In genomic region chr1:118202076-118202608, GRCh38 we compare ENCODE assay signal across 21 cellular contexts. TPM values are rescaled to one million over a fixed set of nuclear protein-coding genes. Genes with fewer than 3 reads are reported as not detected.
A peak's percentile ranks its signal among the peaks of the same experiment; 100 is the strongest.
DNase-seq lines count a peak whose midpoint lies in the region; ATAC-seq, FAIRE-seq and TF ChIP-seq lines count a peak whose summit lies in the region.
"Had no signal": no experiment of that assay in that cellular context is flagged by ENCODE, and none has a peak within 500 bp of the region (broad histone marks: within the 10 kb centered on the region; RNA-seq: fewer than 3 reads in every experiment).

No MANE protein-coding gene starts in this region.

- no peak overlapping the region for H3K4me3 ChIP-seq in GM12878
- H3K4me3 ChIP-seq: BLaER1, MG63, SJCRH30 had no signal

- H2AFZ ChIP-seq in GM12878 (ENCODE audit: control insufficient read depth, low read depth, low read length): no peak overlapping the region

- CTCF ChIA-PET in GM12878 (lab: Yijun Ruan, JAX): no interaction called here

- TF ChIP-seq POLR2A in GM12878 (IDR thresholded peaks at IDR 0.05; ENCODE audit: low read depth, low read length): no peak

- H3K9ac ChIP-seq in GM12878 (ENCODE audit: control insufficient read depth, insufficient read depth, low read length): no peak overlapping the region
- H3K9ac ChIP-seq: BLaER1 had no signal

- intact Hi-C loops in GM12878 (cut with micrococcal nuclease; ENCODE audit: unreplicated experiment): no loop called here
- intact Hi-C loops in Right ventricle myocardium inferior (cut with DNase I): no loop called here

- no peaks in the 10 kb centered on the region for H4K20me1 ChIP-seq in GM12878 (ENCODE audit: control insufficient read depth, insufficient read depth)
- H4K20me1 ChIP-seq: BLaER1 had no signal

- H3K36me3 ChIP-seq in GM12878 (ENCODE audit: control insufficient read depth in 2 of 2, insufficient read depth in 2 of 2, low read length in 1 of 2): no peaks in the 10 kb centered on the region
- H3K36me3 ChIP-seq: BLaER1, MG63, SJCRH30 had no signal

- peaks cover 4% of the 10 kb centered on the region; the same call in 1 of the 2 replicates for H3K4me1 ChIP-seq in GM12878 (ENCODE audit: control insufficient read depth, insufficient read depth, low read length)
- H3K4me1 ChIP-seq: BLaER1 had no signal

- H3K27me3 ChIP-seq in GM12878 (replicated peaks in 1 of 2; ENCODE audit: control insufficient read depth in 2 of 2, insufficient read depth in 2 of 2, low read length in 1 of 2): no peaks in the 10 kb centered on the region
- H3K27me3 ChIP-seq: BLaER1, MG63, SJCRH30 had no signal

- POLR2A ChIA-PET in GM12878 (lab: Charles Lee): no interaction called here

- no peak for TF ChIP-seq RAD21 in GM12878 (IDR thresholded peaks at IDR 0.05; ENCODE audit: insufficient read depth, low read depth, low read length)

- TF ChIP-seq CTCF in GM12878 (IDR thresholded peaks at IDR 0.05 in 2 of 3, conservative IDR thresholded peaks at IDR 0.05 in 1 of 3; ENCODE audit: control insufficient read depth in 2 of 3, extremely low read depth in 1 of 3, insufficient read depth in 1 of 3, low read depth in 3 of 3, low read length in 3 of 3): no peak

- 0% methylated on average over 2 of the region's 2 CpGs for WGBS in GM12878 (ENCODE audit: insufficient coverage, insufficient replicate concordance, low lambda C conversion rate, missing lambda C conversion rate)

- SMC1A ChIA-PET in GM12878 (lab: Charles Lee; ENCODE audit: uncharacterized antibody, unreplicated experiment): no interaction called here

- no peaks in the 10 kb centered on the region for H3K9me3 ChIP-seq in GM12878 (replicated peaks; ENCODE audit: control insufficient read depth, insufficient read depth, low read length)
- H3K9me3 ChIP-seq: BLaER1, MG63, SJCRH30 had no signal

- TF ChIP-seq EP300 in GM12878 (IDR thresholded peaks at IDR 0.05; ENCODE audit: borderline replicate concordance in 1 of 2, control insufficient read depth in 1 of 2, low read depth in 2 of 2, low read length in 2 of 2): no peak

- no TSS peak for BruUV-seq in GM12878 (replicated peaks; lab: Mats Ljungman, UMichigan)

- DNase-seq in GM12878 (ENCODE audit: low read depth, low spot score) (peak; percentile 60), Right ventricle myocardium inferior (ENCODE audit: missing footprints) (no peak), midbrain (lab: John Stamatoyannopoulos, UW) (no peak), left lobe of liver (ENCODE audit: low spot score) (no peak)
- DNase-seq: Calu3; CD4-positive, alpha-beta memory T cell; DMS53; EL; Kasumi-1; MG63; NCI-H1105; NCI-H524 treated with DMSO at 0.1 percent for 48 hours; SJCRH30; T1000 had no signal

- in situ Hi-C loops in GM12878 (cut with MboI): no loop called here

- no peak for FAIRE-seq in GM12878 (lab: Jason Lieb, UNC)
- FAIRE-seq: H1 had no signal

- peak overlapping the region; percentile 48; the same call in 1 of the 2 replicates for H3K4me2 ChIP-seq in GM12878 (ENCODE audit: control insufficient read depth, insufficient read depth)
- H3K4me2 ChIP-seq: BLaER1 had no signal

- H3K79me2 ChIP-seq in GM12878 (ENCODE audit: control insufficient read depth, insufficient read depth, low read length): no peaks in the 10 kb centered on the region

- RAD21 ChIA-PET in GM12878 (lab: Charles Lee; ENCODE audit: unreplicated experiment): interaction anchor here (0.7 kb wide), 1 partner anchor 12 kb away, joined by 3 read pairs; no protein-coding TSS in a partner anchor

- peak overlapping the region; percentile 69 for H3K27ac ChIP-seq in GM12878 (ENCODE audit: control insufficient read depth, insufficient read depth)
- H3K27ac ChIP-seq: BLaER1, SJCRH30 had no signal

- ATAC-seq in GM18519 (IDR thresholded peaks at IDR 0.05; ENCODE audit: low FRiP score, unreplicated experiment) (peak; percentile 36), GM21390 (IDR thresholded peaks at IDR 0.05; ENCODE audit: unreplicated experiment) (peak; percentile 52), HG03280 (IDR thresholded peaks at IDR 0.05; ENCODE audit: unreplicated experiment) (peak; percentile 35), GM12878 (peak; percentile 23; the same call in 2 of the 3 replicates), Right ventricle myocardium inferior (no peak), left lobe of liver (no peak)

TF ChIP-seq in GM12878, 131 proteins besides CTCF, POLR2A, EP300 and RAD21:
- TF ChIP-seq SMAD1 (IDR thresholded peaks at IDR 0.05; ENCODE audit: low read depth, partially characterized antibody) (no peak), YY1 (IDR thresholded peaks at IDR 0.05; ENCODE audit: low read depth, low read length) (no peak), LARP7 (IDR thresholded peaks at IDR 0.05) (no peak), MEF2B (IDR thresholded peaks at IDR 0.05; ENCODE audit: partially characterized antibody, poor library complexity, severe bottlenecking) (peak; percentile 70)

RNA-seq across cellular contexts. Expression of gene SPAG17, which starts 17.1 kb away (rescaled TPM):
- not detected in 2 replicates for total RNA-seq in GM12878 (2013; cell fraction: nucleolus; rRNA removed)
- total RNA-seq in GM12878 (2014; rRNA removed) (not detected in 2 replicates), GM12878 (2014; rRNA removed; fragmentation: Illumina TruSeq; extraction: Trizol) (not detected in 2 replicates), GM12878 (2021) (not detected in 2 replicates), Right ventricle myocardium inferior (not detected), left lobe of liver (not detected)
- not detected for polyA plus RNA-seq in GM12878 (2011; ENCODE audit: low read depth)
- polyA plus RNA-seq in GM12878 (2011; rRNA removed) (0.16 TPM in 1 of 2 replicates, not detected in the other), GM12878 (2014; fragmentation: Illumina TruSeq; extraction: Trizol) (not detected in 2 replicates), GM12878 (2014; fragmentation: Nextera tagmentation; extraction: Ambion mirVana) (under 1 TPM; 0.02 to 0.03 TPM), GM12878 (2014; rRNA removed) (not detected in 2 replicates), GM12878 (2016; fragmentation: Nextera tagmentation; extraction: Ambion mirVana) (under 1 TPM in 1 of 2 experiments, not detected in 1; 0.16 TPM)
- polyA plus RNA-seq in GM12878 (2011; cell fraction: cytosol; rRNA removed): not detected in 2 replicates
- 0.12 TPM in 1 of 2 replicates, not detected in the other for polyA plus RNA-seq in GM12878 (2011; cell fraction: nucleus; rRNA removed)
- not detected in 2 replicates for polyA plus RNA-seq in GM12878 (2012)
- polyA minus RNA-seq in GM12878 (2011; rRNA and poly(A)+ RNA removed): not detected in 2 replicates
- not detected in 2 replicates for polyA minus RNA-seq in GM12878 (2011; cell fraction: cytosol; rRNA and poly(A)+ RNA removed)
- not detected in 2 replicates for polyA minus RNA-seq in GM12878 (2011; cell fraction: nucleus; rRNA and poly(A)+ RNA removed)
- total RNA-seq: A673; CD4-positive, alpha-beta memory T cell; T-helper 1 cell treated with Interleukin-12 subunit alpha and Interleukin-12 subunit beta and Interleukin-4 antibody, amounts not matched to agents 30 ng/mL and 1 ng/mL, for 36 hours had no signal
- polyA plus RNA-seq: CD4-positive, alpha-beta memory T cell had no signal

Comparison
In these comparisons a context has a peak if more than half of its experiments do, and no peak if none do; other contexts are left out.
1. ATAC-seq: peak in GM18519 (single experiment), GM21390 (single experiment), HG03280 (single experiment) and GM12878 (single experiment); none in Right ventricle myocardium inferior (single experiment) and left lobe of liver (single experiment).